ENCODE assay signal across 22 cellular contexts in genomic region chr12:96183734-96184370, GRCh38.
"Had no signal": no experiment of that assay in that cellular context is flagged by ENCODE, and none has a peak within 500 bp of the region (broad histone marks: within the 10 kb centered on the region; RNA-seq: fewer than 3 reads in every experiment).

No MANE protein-coding gene starts in this region.

- H3K4me3 Mint-ChIP-seq: immature natural killer cell; neural progenitor cell; stimulated activated naive CD8-positive, alpha-beta T cell treated with anti-CD3 and anti-CD28 coated beads, Interleukin-15, Interleukin-2, amounts not matched to agents 100 ng/mL and 50 ng/mL, for 24 hours had no signal

- H3K4me3 ChIP-seq: adrenal gland, esophagus muscularis mucosa, gastroesophageal sphincter, heart left ventricle, left ventricle myocardium inferior, neural progenitor cell, suprapubic skin, transverse colon, uterus had no signal

- H2AFZ ChIP-seq: neural progenitor cell had no signal

- H3K9me3 Mint-ChIP-seq: immature natural killer cell had no signal

- H3K4me1 ChIP-seq: adrenal gland, breast epithelium, esophagus muscularis mucosa, gastroesophageal sphincter, left ventricle myocardium inferior, neural progenitor cell, suprapubic skin, transverse colon, uterus had no signal

- DNase-seq: activated CD4-positive, alpha-beta T cell treated with anti-CD3 and anti-CD28 coated beads, Interleukin-2, amount 50 U/mL, for 4 hours; activated CD4-positive, CD25-positive, alpha-beta regulatory T cell treated with anti-CD3 and anti-CD28 coated beads, Interleukin-2, amount 50 U/mL, for 72 hours; activated gamma-delta T cell treated with Interleukin-2 at 50 U/mL for 16 hours; adrenal gland; cerebellar nuclear complex; effector CD4-positive, alpha-beta T cell; heart left ventricle; immature natural killer cell; kidney glomerular epithelial cell; left ventricle myocardium inferior; stimulated activated CD4-positive, alpha-beta T cell treated with anti-CD3 and anti-CD28 coated beads, Interleukin-12 subunit alpha, Interleukin-12 subunit beta, amount 100 ng/mL, for 4 hours; stimulated activated CD4-positive, alpha-beta T cell treated with anti-CD3 and anti-CD28 coated beads, Interleukin-2, amount 100 ng/mL, for 24 hours; transverse colon; uterus had no signal

- H3K9ac ChIP-seq: neural progenitor cell had no signal

- ATAC-seq: gastroesophageal sphincter, heart left ventricle had no signal

- H3K27me3 Mint-ChIP-seq: stimulated activated naive CD8-positive, alpha-beta T cell treated with anti-CD3 and anti-CD28 coated beads, Interleukin-15, Interleukin-2, amounts not matched to agents 100 ng/mL and 50 ng/mL, for 24 hours had no signal

- H3K27ac ChIP-seq: adrenal gland, breast epithelium, esophagus muscularis mucosa, gastroesophageal sphincter, heart left ventricle, left ventricle myocardium inferior, neural progenitor cell, suprapubic skin, transverse colon, uterus had no signal

- H3K27ac Mint-ChIP-seq: activated naive CD4-positive, alpha-beta T cell treated with anti-CD3 and anti-CD28 coated beads, Interleukin-2, amount 50 U/mL, for 72 hours; immature natural killer cell; neural progenitor cell; progenitor cell of endocrine pancreas; stimulated activated naive CD8-positive, alpha-beta T cell treated with anti-CD3 and anti-CD28 coated beads, Interleukin-15, Interleukin-2, amounts not matched to agents 100 ng/mL and 50 ng/mL, for 24 hours had no signal

- H3K4me2 ChIP-seq: neural progenitor cell had no signal

- H3K27me3 ChIP-seq: adrenal gland, breast epithelium, esophagus muscularis mucosa, gastroesophageal sphincter, heart left ventricle, neural progenitor cell, suprapubic skin, transverse colon, uterus had no signal
